In the genomic region with DNA sequence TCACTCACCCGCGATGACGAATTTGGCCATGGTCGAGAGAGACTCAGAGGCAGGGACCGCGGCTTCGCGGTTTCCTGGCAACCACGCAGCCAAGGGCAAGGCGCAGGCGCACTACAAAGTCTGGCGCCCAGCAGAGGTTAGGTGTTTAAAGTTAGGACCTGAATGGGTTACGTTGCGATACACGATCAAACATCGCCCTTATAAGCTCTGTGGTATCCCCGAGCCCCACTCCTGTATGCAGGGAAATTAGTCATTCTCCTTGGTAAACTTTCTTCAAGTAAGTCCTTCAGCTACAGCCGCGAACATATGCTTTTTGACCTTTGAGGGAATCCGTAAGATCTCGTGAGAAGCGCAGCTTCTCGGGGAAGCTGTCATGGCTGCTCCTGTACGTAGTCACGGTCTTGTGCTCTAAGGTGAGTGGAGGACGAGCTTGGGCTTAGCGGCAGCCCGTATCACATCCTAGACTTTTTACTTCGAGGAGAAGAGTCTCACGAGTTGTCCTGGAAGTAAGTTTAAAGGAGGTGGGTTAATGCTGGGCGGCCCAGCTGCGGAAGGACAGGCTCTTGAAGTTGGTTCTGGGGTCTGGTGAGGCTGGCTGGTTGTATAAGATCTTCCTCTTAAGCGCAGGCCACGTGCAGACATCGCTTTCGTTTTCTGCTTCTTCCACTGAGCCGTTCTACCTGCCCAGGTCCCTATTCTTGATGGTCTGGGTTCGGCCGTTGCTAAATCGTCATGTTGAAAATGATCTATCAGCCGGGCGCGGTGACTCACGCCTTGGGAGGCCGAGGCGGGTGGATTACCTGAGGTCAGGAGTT, we compare ENCODE assay signal across 8 cellular contexts. TPM values are rescaled to one million over a fixed set of nuclear protein-coding genes. Genes with fewer than 3 reads are reported as not detected.
DNase-seq lines count a peak whose midpoint lies in the region; ATAC-seq and TF ChIP-seq lines count a peak whose summit lies in the region.

A gene (plus strand): TSS at position 365 of the 815 bp plus-strand sequence. CDS start 1,088 bp downstream, outside the sequence.
A gene (minus strand): TSS at position 87 of the 815 bp plus-strand sequence. CDS start 57 bp downstream, at position 30.

- peak; percentile 95 for DNase-seq in AG10803 (ENCODE audit: low read depth)
- peak; percentile 84 for DNase-seq in NCI-H446 treated with DMSO at 0.1 percent for 48 hours (lab: John Stamatoyannopoulos, UW)
- DNase-seq in activated CD4-positive, alpha-beta T cell treated with anti-CD3 and anti-CD28 coated beads for 1 hour = peak; percentile 68
- DNase-seq in cerebellum (ENCODE audit: low spot score) = peak; percentile 86
- DNase-seq in kidney epithelial cell (ENCODE audit: low read depth) = peak; percentile 86
- peak; percentile 91 for DNase-seq in stimulated activated CD4-positive, alpha-beta T cell treated with anti-CD3 and anti-CD28 coated beads, Interleukin-15, amount 100 ng/mL, for 24 hours

- H3K4me3 ChIP-seq in AG10803 (ENCODE audit: low read length) = peak within 1 kb of the TSS; percentile 80
- peak within 1 kb of the TSS; percentile 63 for H3K4me3 ChIP-seq in kidney epithelial cell (ENCODE audit: low read depth, low read length)

- ATAC-seq in GM19035 (IDR thresholded peaks at IDR 0.05; ENCODE audit: unreplicated experiment) = peak; percentile 95
- ATAC-seq in HG03354 (IDR thresholded peaks at IDR 0.05; ENCODE audit: poor library complexity, severe bottlenecking, unreplicated experiment) = peak; percentile 92

- H3K36me3 ChIP-seq in kidney epithelial cell (ENCODE audit: control insufficient read depth, insufficient read depth, low read length) = no peaks in the 10 kb centered on the region

- TF ChIP-seq CTCF in AG10803 (conservative IDR thresholded peaks at IDR 0.05; ENCODE audit: low read length) (no peak), kidney epithelial cell (IDR thresholded peaks at IDR 0.05; ENCODE audit: insufficient read depth, low read length, poor library complexity, severe bottlenecking) (no peak)

- peaks cover 2% of the 10 kb centered on the region for H3K27me3 ChIP-seq in kidney epithelial cell (ENCODE audit: control insufficient read depth, insufficient read depth, low read length)

RNA-seq across cellular contexts. Expression of the first gene that starts in this region (rescaled TPM):
- total RNA-seq in cerebellum (56.0 TPM), kidney epithelial cell (35.8 and 38.4 TPM in 2 replicates)

RNA-seq across cellular contexts. Expression of the second gene that starts in this region (rescaled TPM):
- total RNA-seq in cerebellum = 5.0 TPM
- 1.8 and 2.7 TPM in 2 replicates for total RNA-seq in kidney epithelial cell

Comparison
In these comparisons a context has a peak if more than half of its experiments do, and no peak if none do; other contexts are left out.
1. Peak in every context shown above with its lines: DNase-seq, ATAC-seq and H3K4me3 ChIP-seq.